Comparison of ENCODE assay signal across 12 cellular contexts in the genomic region with DNA sequence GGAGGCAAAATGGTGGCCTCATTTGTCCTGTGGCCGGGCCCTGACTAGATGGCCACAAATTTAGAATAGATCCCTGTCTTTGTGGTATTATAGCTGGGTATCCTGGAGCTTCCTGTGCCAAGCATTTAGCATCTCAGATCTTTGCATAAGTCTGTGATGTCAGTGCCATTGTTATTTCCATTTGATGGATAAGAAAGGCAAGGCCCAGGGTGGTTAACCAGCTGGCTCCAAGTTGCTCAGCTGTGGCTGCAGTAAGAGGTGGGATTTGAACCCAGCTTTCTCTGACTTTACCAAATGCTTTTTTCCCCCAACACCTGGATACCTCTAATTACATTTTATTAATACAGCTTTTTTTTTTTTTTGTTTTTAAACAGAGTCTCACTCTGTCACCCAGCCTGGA. TPM values are rescaled to one million over a fixed set of nuclear protein-coding genes. Genes with fewer than 3 reads are reported as not detected.
"Had no signal": no experiment of that assay in that cellular context is flagged by ENCODE, and none has a peak within 500 bp of the region (broad histone marks: within the 10 kb centered on the region; RNA-seq: fewer than 3 reads in every experiment).

No MANE protein-coding gene starts in this region.

- H3K9me3 Mint-ChIP-seq: activated naive CD4-positive, alpha-beta T cell treated with anti-CD3 and anti-CD28 coated beads, Interleukin-2, amount 50 U/mL, for 72 hours; central memory CD8-positive, alpha-beta T cell had no signal

- H3K4me3 ChIP-seq: psoas muscle, right lobe of liver, stomach had no signal

- H3K36me3 ChIP-seq: right lobe of liver, stomach, WERI-Rb-1 had no signal

- H3K27me3 Mint-ChIP-seq: central memory CD8-positive, alpha-beta T cell had no signal

- H3K27ac ChIP-seq: right lobe of liver, WERI-Rb-1 had no signal

- DNase-seq: activated CD4-positive, alpha-beta T cell treated with anti-CD3 and anti-CD28 coated beads for 4 hours; cortex of kidney; right lobe of liver; stimulated activated CD4-positive, alpha-beta T cell treated with anti-CD3 and anti-CD28 coated beads, Interleukin-12 subunit alpha, Interleukin-12 subunit beta, amount 100 ng/mL, for 4 hours; stomach; WERI-Rb-1 had no signal

- H3K4me1 ChIP-seq: right lobe of liver had no signal

- H3K27me3 ChIP-seq: right lobe of liver had no signal

- H3K9me3 ChIP-seq: psoas muscle, right lobe of liver, stomach had no signal

- H3K36me3 Mint-ChIP-seq: brain had no signal

RNA-seq across cellular contexts. Expression of a gene that starts 11.7 kb away (rescaled TPM):
- total RNA-seq: lung microvascular endothelial cell had no signal
- polyA plus RNA-seq: neural cell had no signal
